ENCODE assay signal across 22 cellular contexts in the genomic region with DNA sequence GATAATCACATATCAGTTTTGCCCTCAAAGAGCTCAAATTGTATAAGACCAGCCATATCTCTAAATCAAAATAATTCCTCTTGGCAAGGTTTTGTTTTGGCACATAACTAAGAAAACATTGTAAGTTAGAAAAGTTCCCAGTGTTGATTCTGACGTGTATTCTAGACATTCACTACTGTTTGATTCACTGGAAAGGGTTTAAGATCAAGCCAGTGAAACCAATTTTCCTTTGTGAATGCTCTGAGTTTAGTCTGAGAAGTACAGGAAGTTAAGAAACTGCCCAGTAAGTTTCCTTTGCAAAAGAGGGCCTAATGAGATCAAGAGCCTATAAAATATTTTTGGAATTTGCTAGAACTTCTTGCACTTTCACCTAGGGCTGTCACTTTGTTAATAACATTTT.
"Had no signal": no experiment of that assay in that cellular context is flagged by ENCODE, and none has a peak within 500 bp of the region (broad histone marks: within the 10 kb centered on the region; RNA-seq: fewer than 3 reads in every experiment).

No MANE protein-coding gene starts in this region.

- H3K27ac ChIP-seq: brain microvascular endothelial cell, dorsolateral prefrontal cortex, transverse colon, WERI-Rb-1 had no signal

- H3K9me3 ChIP-seq: transverse colon had no signal

- H3K9me3 Mint-ChIP-seq: activated CD4-positive, alpha-beta T cell treated with anti-CD3 and anti-CD28 coated beads, Interleukin-2, amount 10 ng/mL, durations not matched to agents 7 days and 5 days; activated naive CD8-positive, alpha-beta T cell treated with anti-CD3 and anti-CD28 coated beads, Interleukin-2, amount 50 U/mL, for 24 hours; activated T-helper 1 cell treated with anti-CD3 and anti-CD28 coated beads, Interleukin-12 subunit alpha, Interleukin-12 subunit beta, Interleukin-2, Interleukin-4 antibody, amounts not matched to agents 30 ng/mL and 10 ng/mL and 1 ng/mL, durations not matched to agents 14 hours and 24 hours and 36 hours; effector memory CD8-positive, alpha-beta T cell; naive thymus-derived CD4-positive, alpha-beta T cell; T-cell had no signal

- H3K36me3 Mint-ChIP-seq: naive thymus-derived CD4-positive, alpha-beta T cell; T-cell had no signal

- H3K27me3 ChIP-seq: brain microvascular endothelial cell, transverse colon had no signal

- H3K36me3 ChIP-seq: brain microvascular endothelial cell, transverse colon, WERI-Rb-1 had no signal

- H3K4me3 Mint-ChIP-seq: activated CD4-positive, alpha-beta T cell treated with anti-CD3 and anti-CD28 coated beads, Interleukin-2, amount 10 ng/mL, durations not matched to agents 7 days and 5 days; activated CD8-positive, alpha-beta T cell treated with anti-CD3 and anti-CD28 coated beads, Interleukin-2, amount 10 ng/mL, durations not matched to agents 7 days and 5 days; activated naive CD8-positive, alpha-beta T cell treated with anti-CD3 and anti-CD28 coated beads, Interleukin-2, amount 50 U/mL, for 24 hours; activated T-helper 1 cell treated with anti-CD3 and anti-CD28 coated beads, Interleukin-12 subunit alpha, Interleukin-12 subunit beta, Interleukin-2, Interleukin-4 antibody, amounts not matched to agents 30 ng/mL and 10 ng/mL and 1 ng/mL, durations not matched to agents 14 hours and 24 hours and 36 hours; effector memory CD8-positive, alpha-beta T cell; naive thymus-derived CD4-positive, alpha-beta T cell; T-cell had no signal

- DNase-seq: activated CD4-positive, alpha-beta T cell treated with anti-CD3 and anti-CD28 coated beads, Interleukin-2, amount 10 ng/mL, durations not matched to agents 7 days and 5 days; activated CD4-positive, CD25-positive, alpha-beta regulatory T cell treated with anti-CD3 and anti-CD28 coated beads, Interleukin-2, amount 50 U/mL, for 72 hours; activated CD8-positive, alpha-beta T cell treated with anti-CD3 and anti-CD28 coated beads, Interleukin-2, amount 10 ng/mL, durations not matched to agents 7 days and 5 days; activated gamma-delta T cell; activated naive CD4-positive, alpha-beta T cell treated with anti-CD3 and anti-CD28 coated beads, Interleukin-2, amount 50 U/mL, for 16 hours; activated naive CD8-positive, alpha-beta T cell treated with anti-CD3 and anti-CD28 coated beads, Interleukin-2, amount 50 U/mL, for 24 hours; anterior cingulate cortex; brain microvascular endothelial cell; central memory CD4-positive, alpha-beta T cell; dorsolateral prefrontal cortex; effector memory CD8-positive, alpha-beta T cell; kidney; naive thymus-derived CD4-positive, alpha-beta T cell; retina; stimulated activated CD4-positive, alpha-beta T cell treated with anti-CD3 and anti-CD28 coated beads, Interleukin-4, amount 100 ng/mL, for 24 hours; stimulated activated naive CD8-positive, alpha-beta T cell treated with anti-CD3 and anti-CD28 coated beads, Interleukin-15, Interleukin-2, amounts not matched to agents 100 U/mL and 50 U/mL, for 24 hours; T-cell; transverse colon; WERI-Rb-1 had no signal

- H3K4me3 ChIP-seq: dorsolateral prefrontal cortex, lung, transverse colon had no signal

- H3K4me1 Mint-ChIP-seq: activated CD4-positive, alpha-beta T cell treated with anti-CD3 and anti-CD28 coated beads, Interleukin-2, amount 10 ng/mL, durations not matched to agents 7 days and 5 days; activated naive CD8-positive, alpha-beta T cell treated with anti-CD3 and anti-CD28 coated beads, Interleukin-2, amount 50 U/mL, for 24 hours; T-cell had no signal

- H3K27me3 Mint-ChIP-seq: activated naive CD8-positive, alpha-beta T cell treated with anti-CD3 and anti-CD28 coated beads, Interleukin-2, amount 50 U/mL, for 24 hours had no signal

- ATAC-seq: activated CD8-positive, alpha-beta T cell treated with anti-CD3 and anti-CD28 coated beads, Interleukin-2, amount 10 ng/mL, durations not matched to agents 7 days and 5 days; activated naive CD8-positive, alpha-beta T cell treated with anti-CD3 and anti-CD28 coated beads, Interleukin-2, amount 50 U/mL, for 24 hours; effector memory CD8-positive, alpha-beta T cell; naive thymus-derived CD4-positive, alpha-beta T cell; stimulated activated naive CD8-positive, alpha-beta T cell treated with anti-CD3 and anti-CD28 coated beads, Interleukin-15, Interleukin-2, amounts not matched to agents 100 U/mL and 50 U/mL, for 24 hours; T-cell had no signal

- H3K27ac Mint-ChIP-seq: activated CD4-positive, alpha-beta T cell treated with anti-CD3 and anti-CD28 coated beads, Interleukin-2, amount 10 ng/mL, durations not matched to agents 7 days and 5 days; activated CD8-positive, alpha-beta T cell treated with anti-CD3 and anti-CD28 coated beads, Interleukin-2, amount 10 ng/mL, durations not matched to agents 7 days and 5 days; activated naive CD8-positive, alpha-beta T cell treated with anti-CD3 and anti-CD28 coated beads, Interleukin-2, amount 50 U/mL, for 24 hours; activated T-helper 1 cell treated with anti-CD3 and anti-CD28 coated beads, Interleukin-12 subunit alpha, Interleukin-12 subunit beta, Interleukin-2, Interleukin-4 antibody, amounts not matched to agents 30 ng/mL and 10 ng/mL and 1 ng/mL, durations not matched to agents 14 hours and 24 hours and 36 hours; effector memory CD8-positive, alpha-beta T cell; progenitor cell of endocrine pancreas; T-cell had no signal
